In the genomic region with DNA sequence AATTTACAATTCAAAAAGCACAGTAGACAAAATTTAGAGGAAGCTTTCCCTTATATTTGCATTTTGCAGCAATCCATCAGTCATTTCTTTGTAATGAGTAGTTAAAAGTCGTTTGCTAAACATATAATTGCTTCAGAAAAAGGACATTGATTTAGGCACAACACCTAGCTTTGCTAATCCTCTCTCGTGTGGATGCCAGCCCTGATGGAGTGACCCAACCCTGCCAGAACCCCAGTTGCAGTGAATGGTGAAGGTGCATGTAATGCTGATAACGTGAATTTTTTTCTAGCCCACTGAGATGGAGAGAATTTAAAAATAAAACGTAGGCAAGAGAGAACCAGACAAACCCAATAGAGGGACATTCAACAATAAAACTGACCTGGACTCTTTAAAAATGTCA, we compare ENCODE assay signal across 23 cellular contexts.
DNase-seq lines count a peak whose midpoint lies in the region; ATAC-seq and TF ChIP-seq lines count a peak whose summit lies in the region.
"Had no signal": no experiment of that assay in that cellular context is flagged by ENCODE, and none has a peak within 500 bp of the region (broad histone marks: within the 10 kb centered on the region; RNA-seq: fewer than 3 reads in every experiment).

No MANE protein-coding gene starts in this region.

- peaks cover 13% of the 10 kb centered on the region for H3K4me1 Mint-ChIP-seq in neural progenitor cell
- H3K4me1 Mint-ChIP-seq: CD4-positive, CD25-positive, alpha-beta regulatory T cell; CD8-positive, alpha-beta memory T cell had no signal

- CTCF ChIA-PET in OCI-LY7 (lab: Charles Lee; ENCODE audit: unreplicated experiment): interaction anchor here (0.6 kb wide), 1 partner anchor 1608 kb away, joined by 3 read pairs; no protein-coding TSS in a partner anchor

- no peaks in the 10 kb centered on the region for H3K9me3 Mint-ChIP-seq in neural progenitor cell

- peak overlapping the region; percentile 33 for H3K27ac ChIP-seq in HUES48 (ENCODE audit: low read depth, low read length)
- no peak overlapping the region for H3K27ac ChIP-seq in OCI-LY7 (ENCODE audit: low read depth, low read length, poor library complexity, severe bottlenecking)
- no peak overlapping the region for H3K27ac ChIP-seq in neural progenitor cell
- H3K27ac ChIP-seq in brain microvascular endothelial cell: no peak overlapping the region
- H3K27ac ChIP-seq: GM23248 had no signal

- no peaks in the 10 kb centered on the region for H3K36me3 ChIP-seq in HUES48 (ENCODE audit: control insufficient read depth, insufficient read depth, low read length)
- H3K36me3 ChIP-seq in OCI-LY7 (ENCODE audit: insufficient read depth, low read length): no peaks in the 10 kb centered on the region
- no peaks in the 10 kb centered on the region for H3K36me3 ChIP-seq in neural progenitor cell
- H3K36me3 ChIP-seq in brain microvascular endothelial cell (replicated peaks): no peaks in the 10 kb centered on the region
- H3K36me3 ChIP-seq: BE2C had no signal

- H3K9me3 ChIP-seq in HUES48 (ENCODE audit: control insufficient read depth, insufficient read depth, low read length): no peaks in the 10 kb centered on the region
- H3K9me3 ChIP-seq in OCI-LY7 (ENCODE audit: low read length): no peaks in the 10 kb centered on the region
- H3K9me3 ChIP-seq in neural progenitor cell (ENCODE audit: low read depth): no peaks in the 10 kb centered on the region
- H3K9me3 ChIP-seq: BE2C had no signal

- H3K4me3 Mint-ChIP-seq in neural progenitor cell: no peak overlapping the region
- H3K4me3 Mint-ChIP-seq: CD4-positive, CD25-positive, alpha-beta regulatory T cell; CD8-positive, alpha-beta memory T cell; HFFc6; IgD-negative memory B cell had no signal

- BruUV-seq in OCI-LY7 (replicated peaks; lab: Mats Ljungman, UMichigan): no TSS peak

- H3K4me3 ChIP-seq in HUES48 (ENCODE audit: low read depth, low read length) (no peak overlapping the region), OCI-LY7 (ENCODE audit: low read depth, low read length, poor library complexity, severe bottlenecking) (no peak overlapping the region), neural progenitor cell (no peak overlapping the region), brain microvascular endothelial cell (ENCODE audit: low read depth, low read length) (no peak overlapping the region)
- H3K4me3 ChIP-seq: GM23248 had no signal

- H3K4me2 ChIP-seq in OCI-LY7 (ENCODE audit: low read length) (peak overlapping the region; percentile 44), neural progenitor cell (peak overlapping the region; percentile 46)

- DNase-seq in NAMALWA (ENCODE audit: low spot score) (peak; percentile 11), OCI-LY7 (ENCODE audit: low spot score) (no peak), neural progenitor cell (ENCODE audit: low spot score) (peak; percentile 12), NCI-H82 (lab: John Stamatoyannopoulos, UW) (no peak), EL (no peak), brain microvascular endothelial cell (no peak)
- no peak for DNase-seq in stimulated activated naive CD8-positive, alpha-beta T cell treated with anti-CD3 and anti-CD28 coated beads, Interleukin-15, Interleukin-2, amounts not matched to agents 100 U/mL and 50 U/mL, for 24 hours
- DNase-seq: ACHN; BE2C; C1 segment of cervical spinal cord; CD4-positive, CD25-positive, alpha-beta regulatory T cell; CD8-positive, alpha-beta memory T cell; COR-L47; DMS 273 treated with DMSO at 0.1 percent for 48 hours; DMS53; DND-41; GDM1; GM23248; HFFc6; KG1 had no signal

- peak overlapping the region; percentile 71 for H2AFZ ChIP-seq in OCI-LY7 (ENCODE audit: low read length)
- no peak overlapping the region for H2AFZ ChIP-seq in neural progenitor cell (replicated peaks)
- H2AFZ ChIP-seq: GM23248 had no signal

- POLR2A ChIA-PET in OCI-LY7 (lab: Charles Lee): interaction anchor here (1.1 to 1.5 kb wide), 3 partner anchors 15 to 38 kb away, joined by 3 to 9 read pairs (median 3); no protein-coding TSS in a partner anchor

- H3K27me3 ChIP-seq in HUES48 (ENCODE audit: control insufficient read depth, insufficient read depth, low read length): no peaks in the 10 kb centered on the region
- no peaks in the 10 kb centered on the region for H3K27me3 ChIP-seq in neural progenitor cell
- no peaks in the 10 kb centered on the region for H3K27me3 ChIP-seq in brain microvascular endothelial cell (replicated peaks)
- H3K27me3 ChIP-seq: BE2C had no signal

- in situ Hi-C loops in brain microvascular endothelial cell (cut with HindIII; ENCODE audit: low pct_ligation_motif_present, low sequenced_read_pairs): no loop called here

- H3K9me2 ChIP-seq in OCI-LY7 (ENCODE audit: insufficient read depth, low read length): no peaks in the 10 kb centered on the region

- TF ChIP-seq CTCF in OCI-LY7 (conservative IDR thresholded peaks at IDR 0.05; ENCODE audit: low read length) (no peak), neural progenitor cell (IDR thresholded peaks at IDR 0.05) (no peak), brain microvascular endothelial cell (IDR thresholded peaks at IDR 0.05; ENCODE audit: low read depth, low read length, missing control alignments) (no peak)

- no peaks in the 10 kb centered on the region for H3K27me3 Mint-ChIP-seq in neural progenitor cell (ENCODE audit: insufficient read depth, low read depth)
- H3K27me3 Mint-ChIP-seq: CD8-positive, alpha-beta memory T cell had no signal

- H3K79me2 ChIP-seq in OCI-LY7 (ENCODE audit: insufficient read depth, low read depth, low read length) (no peaks in the 10 kb centered on the region), neural progenitor cell (ENCODE audit: low read depth) (no peaks in the 10 kb centered on the region)

- H3K9ac ChIP-seq in HUES48 (ENCODE audit: low read depth, low read length) (no peak overlapping the region), neural progenitor cell (no peak overlapping the region)
- H3K9ac ChIP-seq: GM23248 had no signal

- H3F3A ChIP-seq in neural progenitor cell (ENCODE audit: low read depth): no peaks in the 10 kb centered on the region

- no peak for ATAC-seq in stimulated activated naive CD8-positive, alpha-beta T cell treated with anti-CD3 and anti-CD28 coated beads, Interleukin-15, Interleukin-2, amounts not matched to agents 100 U/mL and 50 U/mL, for 24 hours
- ATAC-seq: HCT116 had no signal

- H3K36me3 Mint-ChIP-seq in neural progenitor cell: no peaks in the 10 kb centered on the region
- H3K36me3 Mint-ChIP-seq: CD4-positive, CD25-positive, alpha-beta regulatory T cell; CD8-positive, alpha-beta memory T cell had no signal

- peaks cover 22% of the 10 kb centered on the region for H3K4me1 ChIP-seq in HUES48 (ENCODE audit: control insufficient read depth, insufficient read depth, low read length)
- peaks cover 48% of the 10 kb centered on the region for H3K4me1 ChIP-seq in OCI-LY7 (ENCODE audit: insufficient read depth, low read length, poor library complexity, severe bottlenecking)
- H3K4me1 ChIP-seq in neural progenitor cell: peaks cover 15% of the 10 kb centered on the region
- H3K4me1 ChIP-seq: BE2C had no signal

- H4K20me1 ChIP-seq in OCI-LY7 (ENCODE audit: insufficient read depth, low read length) (no peaks in the 10 kb centered on the region), neural progenitor cell (ENCODE audit: low read depth) (no peaks in the 10 kb centered on the region)

- intact Hi-C loops in OCI-LY7 (cut with micrococcal nuclease; ENCODE audit: unreplicated experiment): no loop called here

- no peak overlapping the region for H3K27ac Mint-ChIP-seq in neural progenitor cell
- H3K27ac Mint-ChIP-seq: CD4-positive, CD25-positive, alpha-beta regulatory T cell; CD8-positive, alpha-beta memory T cell; HFFc6 had no signal

Comparison
In these comparisons a context has a peak if more than half of its experiments do, and no peak if none do; other contexts are left out.
1. DNase-seq: peak in NAMALWA (single experiment) and neural progenitor cell (single experiment); none in OCI-LY7 (single experiment), NCI-H82 (single experiment), EL (single experiment), stimulated activated naive CD8-positive, alpha-beta T cell treated with anti-CD3 and anti-CD28 coated beads, Interleukin-15, Interleukin-2, amounts not matched to agents 100 U/mL and 50 U/mL, for 24 hours (single experiment) and brain microvascular endothelial cell (single experiment).